In the genomic region with DNA sequence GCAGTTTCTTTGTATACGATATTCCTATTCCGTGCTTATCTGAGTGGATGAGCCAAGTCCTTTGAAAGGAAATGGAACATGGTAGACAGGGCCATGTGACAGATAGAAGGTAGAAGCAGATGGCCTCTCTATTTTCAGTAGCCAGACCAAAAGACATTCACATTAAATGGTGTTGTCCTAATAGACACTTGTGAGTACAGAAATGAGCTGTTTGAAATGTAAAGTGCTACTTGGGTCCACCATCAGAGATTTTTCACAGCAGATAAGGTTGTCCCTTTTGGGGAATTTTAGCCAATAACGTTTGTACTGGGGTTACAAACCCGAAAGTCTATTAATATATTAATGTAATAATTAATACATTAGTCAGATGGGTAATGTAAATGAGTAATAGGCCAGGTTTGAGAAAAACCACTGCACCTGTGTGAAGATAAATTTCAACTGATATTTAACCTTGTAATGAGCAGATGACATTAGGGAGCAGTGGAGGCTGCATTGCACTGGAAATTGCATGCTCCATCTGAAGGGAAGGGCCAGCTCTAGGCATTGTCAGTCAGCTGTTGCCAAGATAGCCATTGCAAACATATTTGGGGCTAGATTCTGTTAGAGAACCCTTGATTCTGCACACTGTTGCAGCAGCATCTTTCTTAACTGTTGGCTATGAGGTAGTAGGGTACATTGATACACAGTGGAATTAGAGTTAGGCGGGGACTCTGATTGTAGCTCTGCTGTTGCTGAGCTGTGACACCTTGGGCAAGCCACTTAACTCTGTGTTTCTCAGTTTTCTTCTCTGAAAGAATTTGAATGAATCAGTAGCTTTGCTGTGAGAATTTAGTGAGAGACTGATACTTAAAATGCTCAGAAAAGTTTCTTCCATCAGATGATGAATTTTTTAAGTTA, we compare ENCODE assay signal across 20 cellular contexts. TPM values are rescaled to one million over a fixed set of nuclear protein-coding genes. Genes with fewer than 3 reads are reported as not detected.
A peak's percentile ranks its signal among the peaks of the same experiment; 100 is the strongest.
DNase-seq lines count a peak whose midpoint lies in the region; ATAC-seq and TF ChIP-seq lines count a peak whose summit lies in the region.
"Had no signal": no experiment of that assay in that cellular context is flagged by ENCODE, and none has a peak within 500 bp of the region (broad histone marks: within the 10 kb centered on the region; RNA-seq: fewer than 3 reads in every experiment).

No MANE protein-coding gene starts in this region.

- CTCF ChIA-PET in activated CD8-positive, alpha-beta T cell treated with anti-CD3 and anti-CD28 coated beads, Interleukin-2, amount 10 ng/mL, durations not matched to agents 7 days and 5 days (lab: Charles Lee) = interaction anchor here (1.2 kb wide), 1 partner anchor 12 kb away, joined by 4 read pairs; no protein-coding TSS in a partner anchor

- no peak overlapping the region for H3K27ac Mint-ChIP-seq in glutamatergic neuron (ENCODE audit: unreplicated experiment)
- no peak overlapping the region for H3K27ac Mint-ChIP-seq in activated CD8-positive, alpha-beta T cell treated with anti-CD3 and anti-CD28 coated beads, Interleukin-2, amount 10 ng/mL, durations not matched to agents 7 days and 5 days
- H3K27ac Mint-ChIP-seq: activated T-helper 2 cell treated with anti-CD3 and anti-CD28 coated beads, Interferon-gamma antibody, Interleukin-2, Interleukin-4, amounts not matched to agents 10 μg/mL and 5 μg/mL and 100 μg/mL, durations not matched to agents 14 hours and 24 hours and 36 hours; CD4-positive, alpha-beta memory T cell; immature natural killer cell had no signal

- WGBS in body of pancreas, 2 donors = 84 to 91% methylated on average over 5 of the region's 5 CpGs

- no peak for TF ChIP-seq POLR2A in body of pancreas (IDR thresholded peaks at IDR 0.05)

- no peaks in the 10 kb centered on the region for H3K9me3 ChIP-seq in body of pancreas
- H3K9me3 ChIP-seq: adrenal gland had no signal

- no peak overlapping the region for H3K4me3 ChIP-seq in body of pancreas
- H3K4me3 ChIP-seq: adrenal gland, PC-9 had no signal

- no peaks in the 10 kb centered on the region for H3K4me1 ChIP-seq in body of pancreas

- no peak overlapping the region for H3K27ac ChIP-seq in body of pancreas
- H3K27ac ChIP-seq: adrenal gland, PC-9 had no signal

- H3K27me3 ChIP-seq in body of pancreas = no peaks in the 10 kb centered on the region
- H3K27me3 ChIP-seq: adrenal gland had no signal

- ATAC-seq in GM18909 (IDR thresholded peaks at IDR 0.05; ENCODE audit: poor library complexity, unreplicated experiment) (peak; percentile 73), GM21529 (IDR thresholded peaks at IDR 0.05; ENCODE audit: unreplicated experiment) (peak; percentile 64), HG03060 (IDR thresholded peaks at IDR 0.05; ENCODE audit: low read depth, unreplicated experiment) (peak; percentile 41), HG03571 (IDR thresholded peaks at IDR 0.05; ENCODE audit: unreplicated experiment) (peak; percentile 72), body of pancreas (no peak)
- ATAC-seq in activated CD8-positive, alpha-beta T cell treated with anti-CD3 and anti-CD28 coated beads, Interleukin-2, amount 10 ng/mL, durations not matched to agents 7 days and 5 days = no peak
- ATAC-seq: activated CD4-positive, CD25-positive, alpha-beta regulatory T cell treated with anti-CD3 and anti-CD28 coated beads, Interleukin-2, amount 50 U/mL, for 24 hours had no signal

- H3K4me3 Mint-ChIP-seq in glutamatergic neuron (ENCODE audit: unreplicated experiment) = no peak overlapping the region
- no peak overlapping the region for H3K4me3 Mint-ChIP-seq in activated CD8-positive, alpha-beta T cell treated with anti-CD3 and anti-CD28 coated beads, Interleukin-2, amount 10 ng/mL, durations not matched to agents 7 days and 5 days
- H3K4me3 Mint-ChIP-seq: CD4-positive, alpha-beta memory T cell; immature natural killer cell had no signal

- no peaks in the 10 kb centered on the region for H3K27me3 Mint-ChIP-seq in glutamatergic neuron (ENCODE audit: unreplicated experiment)
- H3K27me3 Mint-ChIP-seq in activated CD8-positive, alpha-beta T cell treated with anti-CD3 and anti-CD28 coated beads, Interleukin-2, amount 10 ng/mL, durations not matched to agents 7 days and 5 days (ENCODE audit: low read depth) = no peaks in the 10 kb centered on the region
- H3K27me3 Mint-ChIP-seq: CD4-positive, alpha-beta memory T cell had no signal

- DNase-seq in glutamatergic neuron = no peak
- no peak for DNase-seq in activated CD8-positive, alpha-beta T cell treated with anti-CD3 and anti-CD28 coated beads, Interleukin-2, amount 10 ng/mL, durations not matched to agents 7 days and 5 days
- DNase-seq in body of pancreas = no peak
- no peak for DNase-seq in medulla oblongata (ENCODE audit: extremely low spot score)
- DNase-seq: adrenal gland; CD4-positive, alpha-beta memory T cell; cerebellar nuclear complex; DMS79; effector memory CD4-positive, alpha-beta T cell; head of caudate nucleus; immature natural killer cell; NCI-H1105; NCI-H774; PC-9 had no signal

- no peaks in the 10 kb centered on the region for H3K4me1 Mint-ChIP-seq in glutamatergic neuron (ENCODE audit: low read depth, unreplicated experiment)
- H3K4me1 Mint-ChIP-seq in activated CD8-positive, alpha-beta T cell treated with anti-CD3 and anti-CD28 coated beads, Interleukin-2, amount 10 ng/mL, durations not matched to agents 7 days and 5 days (ENCODE audit: low read depth) = peaks cover 4% of the 10 kb centered on the region
- H3K4me1 Mint-ChIP-seq: CD4-positive, alpha-beta memory T cell; immature natural killer cell had no signal

- POLR2A ChIA-PET in activated CD8-positive, alpha-beta T cell treated with anti-CD3 and anti-CD28 coated beads, Interleukin-2, amount 10 ng/mL, durations not matched to agents 7 days and 5 days (lab: Charles Lee) = no interaction called here

- H3K36me3 Mint-ChIP-seq in glutamatergic neuron (ENCODE audit: unreplicated experiment) = no peaks in the 10 kb centered on the region
- peaks cover 2% of the 10 kb centered on the region for H3K36me3 Mint-ChIP-seq in activated CD8-positive, alpha-beta T cell treated with anti-CD3 and anti-CD28 coated beads, Interleukin-2, amount 10 ng/mL, durations not matched to agents 7 days and 5 days (ENCODE audit: low read depth)

- intact Hi-C loops in body of pancreas (cut with DNase I) = no loop called here

- TF ChIP-seq CTCF in glutamatergic neuron (IDR thresholded peaks at IDR 0.05; ENCODE audit: partially characterized antibody, unreplicated experiment) (no peak), body of pancreas (IDR thresholded peaks at IDR 0.05) (no peak)

- no peaks in the 10 kb centered on the region for H3K36me3 ChIP-seq in body of pancreas (replicated peaks in 1 of 2; ENCODE audit: insufficient read depth in 1 of 2, low read depth in 2 of 2)
- H3K36me3 ChIP-seq: adrenal gland had no signal

- no peaks in the 10 kb centered on the region for H3K9me3 Mint-ChIP-seq in glutamatergic neuron (ENCODE audit: unreplicated experiment)
- H3K9me3 Mint-ChIP-seq in activated CD8-positive, alpha-beta T cell treated with anti-CD3 and anti-CD28 coated beads, Interleukin-2, amount 10 ng/mL, durations not matched to agents 7 days and 5 days (ENCODE audit: insufficient read depth) = no peaks in the 10 kb centered on the region
- H3K9me3 Mint-ChIP-seq: activated T-helper 2 cell treated with anti-CD3 and anti-CD28 coated beads, Interferon-gamma antibody, Interleukin-2, Interleukin-4, amounts not matched to agents 10 μg/mL and 5 μg/mL and 100 μg/mL, durations not matched to agents 14 hours and 24 hours and 36 hours; immature natural killer cell had no signal

RNA-seq across cellular contexts. Expression of gene FGGY, which starts 43.8 kb away (rescaled TPM):
- total RNA-seq in glutamatergic neuron (ENCODE audit: unreplicated experiment) = 11.6 TPM
- total RNA-seq in activated CD8-positive, alpha-beta T cell treated with anti-CD3 and anti-CD28 coated beads, Interleukin-2, amount 10 ng/mL, durations not matched to agents 7 days and 5 days = 1 to 10 TPM; 8.5 to 9.4 TPM
- total RNA-seq in body of pancreas = 10 to 100 TPM; 12.2 to 17.4 TPM

Comparison
In these comparisons a context has a peak if more than half of its experiments do, and no peak if none do; other contexts are left out.
1. ATAC-seq: peak in GM18909 (single experiment), GM21529 (single experiment), HG03060 (single experiment) and HG03571 (single experiment); none in activated CD8-positive, alpha-beta T cell treated with anti-CD3 and anti-CD28 coated beads, Interleukin-2, amount 10 ng/mL, durations not matched to agents 7 days and 5 days (single experiment) and body of pancreas (single experiment).